Comparison of ENCODE assay signal across 9 cellular contexts in the genomic region with DNA sequence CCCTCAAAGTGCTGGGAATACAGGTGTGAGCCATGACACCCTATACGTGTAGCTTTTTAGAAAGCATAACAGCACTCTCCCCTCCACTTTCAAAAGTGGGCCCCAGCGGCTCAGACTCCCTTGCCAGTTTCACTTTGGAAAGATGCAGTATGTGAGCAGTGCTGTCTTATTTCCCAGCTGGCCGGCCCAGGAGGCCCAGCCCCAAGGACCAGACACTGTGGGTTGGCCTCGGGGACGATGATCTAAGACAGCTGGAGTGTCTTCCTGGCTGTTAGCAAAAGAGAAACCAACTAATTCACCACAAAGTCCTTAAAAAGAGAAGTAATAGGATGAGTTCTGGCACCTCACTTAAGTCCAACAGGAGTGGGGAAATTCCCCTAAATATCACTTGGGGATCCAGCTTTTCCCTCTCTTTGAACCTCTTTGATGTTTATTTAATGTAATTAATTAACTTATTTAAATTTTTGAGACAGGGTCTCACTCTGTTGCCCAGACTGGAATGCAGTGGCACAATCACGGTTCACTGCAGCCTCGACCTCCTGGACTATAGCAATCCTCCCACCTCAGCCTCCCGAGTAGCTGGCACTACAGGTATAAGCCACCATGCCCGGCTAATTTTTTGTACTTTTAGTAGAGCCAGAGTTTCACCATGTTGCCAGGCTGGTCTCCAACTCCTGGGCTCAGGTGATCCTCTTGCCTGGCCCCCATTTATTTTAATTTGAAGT. TPM values are rescaled to one million over a fixed set of nuclear protein-coding genes. Genes with fewer than 3 reads are reported as not detected.
A peak's percentile ranks its signal among the peaks of the same experiment; 100 is the strongest.
DNase-seq lines count a peak whose midpoint lies in the region; ATAC-seq and TF ChIP-seq lines count a peak whose summit lies in the region.
"Had no signal": no experiment of that assay in that cellular context is flagged by ENCODE, and none has a peak within 500 bp of the region (broad histone marks: within the 10 kb centered on the region; RNA-seq: fewer than 3 reads in every experiment).

No MANE protein-coding gene starts in this region.

- H3F3A ChIP-seq in GM23338 (replicated peaks; ENCODE audit: low read depth) = peaks cover 14% of the 10 kb centered on the region

- peaks cover 0 to 48% (median 24%) of the 10 kb centered on the region in 4 donors for H3K4me1 ChIP-seq in tibial nerve
- peaks cover 25% of the 10 kb centered on the region for H3K4me1 ChIP-seq in GM23338 (ENCODE audit: insufficient read depth)

- no peaks in the 10 kb centered on the region for H4K20me1 ChIP-seq in GM23338 (replicated peaks; ENCODE audit: insufficient read depth)

- TF ChIP-seq POLR2A in tibial nerve (IDR thresholded peaks at IDR 0.05) = no peak

- TF ChIP-seq EP300 in tibial nerve (IDR thresholded peaks at IDR 0.05) = no peak

- H3K27ac ChIP-seq in tibial nerve = peak overlapping the region in 3 of 4 donors; percentile 15 to 81 (median 70)
- H3K27ac ChIP-seq in GM23338 (ENCODE audit: low read depth) = no peak overlapping the region

- H3K27me3 Mint-ChIP-seq in activated T-helper 17 cell treated with anti-CD3 and anti-CD28 coated beads, Interleukin-2, amount 50 U/mL, for 72 hours = no peaks in the 10 kb centered on the region
- peaks cover 27% of the 10 kb centered on the region for H3K27me3 Mint-ChIP-seq in GM23338 (ENCODE audit: insufficient read depth, low read depth, poor library complexity)
- H3K27me3 Mint-ChIP-seq: brain had no signal

- H3K36me3 ChIP-seq in tibial nerve = no peaks in the 10 kb centered on the region
- no peaks in the 10 kb centered on the region for H3K36me3 ChIP-seq in GM23338 (ENCODE audit: insufficient read depth)

- H3K36me3 Mint-ChIP-seq in activated T-helper 17 cell treated with anti-CD3 and anti-CD28 coated beads, Interleukin-2, amount 50 U/mL, for 72 hours (ENCODE audit: low read depth) = no peaks in the 10 kb centered on the region
- H3K36me3 Mint-ChIP-seq in GM23338 (ENCODE audit: low read depth) = peaks cover 3% of the 10 kb centered on the region; the same call in 1 of the 3 replicates
- H3K36me3 Mint-ChIP-seq: brain had no signal

- no peaks in the 10 kb centered on the region for H3K9me2 ChIP-seq in GM23338 (ENCODE audit: insufficient read depth)

- peak overlapping the region; percentile 9 for H3K4me3 Mint-ChIP-seq in activated T-helper 17 cell treated with anti-CD3 and anti-CD28 coated beads, Interleukin-2, amount 50 U/mL, for 72 hours
- H3K4me3 Mint-ChIP-seq in GM23338 = no peak overlapping the region

- intact Hi-C loops in left colon (cut with DNase I, micrococcal nuclease) = no loop called here

- H2AFZ ChIP-seq in GM23338 = no peak overlapping the region; the same call in 1 of the 2 replicates

- H3K4me3 ChIP-seq in tibial nerve (peak overlapping the region in 1 of 4 donors; percentile 7), GM23338 (no peak overlapping the region)

- H3K4me1 Mint-ChIP-seq in activated T-helper 17 cell treated with anti-CD3 and anti-CD28 coated beads, Interleukin-2, amount 50 U/mL, for 72 hours = peaks cover 4% of the 10 kb centered on the region
- peaks cover 30% of the 10 kb centered on the region for H3K4me1 Mint-ChIP-seq in GM23338

- no peaks in the 10 kb centered on the region for H3K9me3 ChIP-seq in tibial nerve

- TF ChIP-seq CTCF in tibial nerve (IDR thresholded peaks at IDR 0.05) (no peak), GM23338 (conservative IDR thresholded peaks at IDR 0.05; ENCODE audit: low read depth in 2 of 2) (no peak)

- peak overlapping the region; percentile 54 for H3K27ac Mint-ChIP-seq in activated T-helper 17 cell treated with anti-CD3 and anti-CD28 coated beads, Interleukin-2, amount 50 U/mL, for 72 hours
- H3K27ac Mint-ChIP-seq in GM23338 = no peak overlapping the region

- H3K4me2 ChIP-seq in GM23338 = no peak overlapping the region

- ATAC-seq in GM19043 (IDR thresholded peaks at IDR 0.05; ENCODE audit: low read depth, unreplicated experiment) (peak; percentile 84), HG03460 (IDR thresholded peaks at IDR 0.05; ENCODE audit: unreplicated experiment) (peak; percentile 84), left colon (peak; percentile 24), GM23338 (no peak)
- peak; percentile 70 for ATAC-seq in activated T-helper 17 cell treated with anti-CD3 and anti-CD28 coated beads, Interleukin-2, amount 50 U/mL, for 72 hours (replicated peaks)

- H3K27me3 ChIP-seq in tibial nerve = no peaks in the 10 kb centered on the region
- H3K27me3 ChIP-seq in GM23338 (ENCODE audit: insufficient read depth) = no peaks in the 10 kb centered on the region

- 53 to 61% methylated on average over 9 of the region's 9 CpGs for WGBS in tibial nerve, 2 donors

- DNase-seq in AG08395 (ENCODE audit: low spot score) (peak; percentile 91), left colon (peak; percentile 61 to 80), tibial nerve (ENCODE audit: low spot score in 2 of 2) (no peak), GM23338 (ENCODE audit: low spot score) (no peak), NCI-H748 (lab: John Stamatoyannopoulos, UW; ENCODE audit: unreplicated experiment) (no peak)

- H3K9me3 Mint-ChIP-seq in activated T-helper 17 cell treated with anti-CD3 and anti-CD28 coated beads, Interleukin-2, amount 50 U/mL, for 72 hours = no peaks in the 10 kb centered on the region
- H3K9me3 Mint-ChIP-seq in GM23338 = peaks cover 14% of the 10 kb centered on the region; the same call in 2 of the 3 replicates

- no peaks in the 10 kb centered on the region for H3K79me2 ChIP-seq in GM23338 (replicated peaks; ENCODE audit: insufficient read depth)

TF ChIP-seq in GM23338, 12 proteins besides CTCF, POLR2A, EP300 and RAD21 (continues in another document):
- TF ChIP-seq STAT1 (IDR thresholded peaks at IDR 0.05; ENCODE audit: unreplicated experiment) (no peak), EZH2 (IDR thresholded peaks at IDR 0.05; ENCODE audit: low read depth, unreplicated experiment) (no peak), ZNF331 (CRISPR knock-in tag; IDR thresholded peaks at IDR 0.05; ENCODE audit: low read depth) (no peak)
- TF ChIP-seq, protein P1, sequence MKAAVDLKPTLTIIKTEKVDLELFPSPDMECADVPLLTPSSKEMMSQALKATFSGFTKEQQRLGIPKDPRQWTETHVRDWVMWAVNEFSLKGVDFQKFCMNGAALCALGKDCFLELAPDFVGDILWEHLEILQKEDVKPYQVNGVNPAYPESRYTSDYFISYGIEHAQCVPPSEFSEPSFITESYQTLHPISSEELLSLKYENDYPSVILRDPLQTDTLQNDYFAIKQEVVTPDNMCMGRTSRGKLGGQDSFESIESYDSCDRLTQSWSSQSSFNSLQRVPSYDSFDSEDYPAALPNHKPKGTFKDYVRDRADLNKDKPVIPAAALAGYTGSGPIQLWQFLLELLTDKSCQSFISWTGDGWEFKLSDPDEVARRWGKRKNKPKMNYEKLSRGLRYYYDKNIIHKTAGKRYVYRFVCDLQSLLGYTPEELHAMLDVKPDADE (IDR thresholded peaks at IDR 0.05) = no peak

RNA-seq across cellular contexts. Expression of gene CLIC4, which starts 17.6 kb away (rescaled TPM):
- total RNA-seq in activated T-helper 17 cell treated with anti-CD3 and anti-CD28 coated beads, Interleukin-2, amount 50 U/mL, for 72 hours = 10 to 100 TPM in 1 of 2 donors, 1 to 10 TPM in 1; 8.9 to 13.8 TPM
- total RNA-seq in left colon (10 to 100 TPM; 39.4 to 79.8 TPM), tibial nerve (100 to 1,000 TPM; 399 to 688 (median 564) TPM)
- total RNA-seq in GM23338 (2014; rRNA removed; shearing (Covaris generic)) = 308 and 319 TPM in 2 replicates
- 84.0 and 92.5 TPM in 2 replicates for polyA plus RNA-seq in GM23338 (2016; fragmentation: Nextera tagmentation; extraction: Ambion mirVana)

Comparison
In these comparisons a context has a peak if more than half of its experiments do, and no peak if none do; other contexts are left out.
1. DNase-seq: peak in AG08395 (single experiment) and left colon (2 of 2); none in tibial nerve (0 of 2), GM23338 (single experiment) and NCI-H748 (single experiment).